ENCODE assay signal across 10 cellular contexts in genomic region chr17:73340093-73340596, GRCh38. TPM values are rescaled to one million over a fixed set of nuclear protein-coding genes. Genes with fewer than 3 reads are reported as not detected.
A peak's percentile ranks its signal among the peaks of the same experiment; 100 is the strongest.
DNase-seq lines count a peak whose midpoint lies in the region; ATAC-seq, FAIRE-seq and TF ChIP-seq lines count a peak whose summit lies in the region.
"Had no signal": no experiment of that assay in that cellular context is flagged by ENCODE, and none has a peak within 500 bp of the region (broad histone marks: within the 10 kb centered on the region; RNA-seq: fewer than 3 reads in every experiment).

No MANE protein-coding gene starts in this region.

- POLR2A ChIA-PET in activated CD4-positive, alpha-beta T cell treated with anti-CD3 and anti-CD28 coated beads for 36 hours (lab: Charles Lee), result no interaction called here

- intact Hi-C loops in activated CD4-positive, alpha-beta T cell treated with anti-CD3 and anti-CD28 coated beads for 36 hours (cut with DNase I, micrococcal nuclease), result loop anchor here in 1 of 2 experiments (2.0 kb wide), 1 partner anchor 27 kb away; the partner anchor contains the start of gene CDC42EP4
- intact Hi-C loops in tibial artery (cut with DNase I; ENCODE audit: low total_unique reads), result no loop called here

- DNase-seq in activated CD4-positive, alpha-beta T cell treated with anti-CD3 and anti-CD28 coated beads for 36 hours, result peak; percentile 40
- DNase-seq in activated CD4-positive, alpha-beta T cell treated with anti-CD3 and anti-CD28 coated beads, Interleukin-2, amount 50 U/mL, for 4 hours, result no peak
- DNase-seq in T-helper 2 cell treated with Interferon-gamma antibody and Interleukin-4, amounts not matched to agents 5 μg/mL and 100 μg/mL, for 36 hours (ENCODE audit: low spot score), result peak; percentile 10
- peak; percentile 82 for DNase-seq in right atrium auricular region (ENCODE audit: low spot score)
- DNase-seq in tibial artery, result peak; percentile 67 to 81
- no peak for DNase-seq in NCI-H774 (lab: John Stamatoyannopoulos, UW)
- no peak for DNase-seq in frontal cortex (ENCODE audit: low spot score in 2 of 2)

- TF ChIP-seq CTCF in right atrium auricular region (IDR thresholded peaks at IDR 0.05) (peak in 1 of 2 donors; percentile 15), tibial artery (IDR thresholded peaks at IDR 0.05) (peak; percentile 18 to 40)

- no peak overlapping the region for H3K27ac Mint-ChIP-seq in activated CD4-positive, alpha-beta T cell treated with anti-CD3 and anti-CD28 coated beads for 36 hours
- H3K27ac Mint-ChIP-seq in T-helper 2 cell treated with Interferon-gamma antibody and Interleukin-4, amounts not matched to agents 5 μg/mL and 100 μg/mL, for 36 hours, result no peak overlapping the region

- CTCF ChIA-PET in activated CD4-positive, alpha-beta T cell treated with anti-CD3 and anti-CD28 coated beads for 36 hours (lab: Charles Lee), result interaction anchor here (0.6 kb wide), 1 partner anchor 399 kb away, joined by 3 read pairs; no protein-coding TSS in a partner anchor

- H3K4me3 ChIP-seq in right atrium auricular region (no peak overlapping the region), tibial artery (no peak overlapping the region)
- H3K4me3 ChIP-seq: BLaER1 had no signal

- no peaks in the 10 kb centered on the region for H3K36me3 Mint-ChIP-seq in activated CD4-positive, alpha-beta T cell treated with anti-CD3 and anti-CD28 coated beads for 36 hours (ENCODE audit: low read depth)
- no peaks in the 10 kb centered on the region for H3K36me3 Mint-ChIP-seq in T-helper 2 cell treated with Interferon-gamma antibody and Interleukin-4, amounts not matched to agents 5 μg/mL and 100 μg/mL, for 36 hours (ENCODE audit: low read depth)

- peak; percentile 80 for ATAC-seq in activated CD4-positive, alpha-beta T cell treated with anti-CD3 and anti-CD28 coated beads for 36 hours
- ATAC-seq in GM19395 (IDR thresholded peaks at IDR 0.05; ENCODE audit: unreplicated experiment), result no peak

- H3K36me3 ChIP-seq in right atrium auricular region (no peaks in the 10 kb centered on the region), tibial artery (no peaks in the 10 kb centered on the region)

- no peaks in the 10 kb centered on the region for H3K9me3 Mint-ChIP-seq in activated CD4-positive, alpha-beta T cell treated with anti-CD3 and anti-CD28 coated beads for 36 hours (ENCODE audit: low read depth)
- H3K9me3 Mint-ChIP-seq in T-helper 2 cell treated with Interferon-gamma antibody and Interleukin-4, amounts not matched to agents 5 μg/mL and 100 μg/mL, for 36 hours, result no peaks in the 10 kb centered on the region

- H3K4me1 Mint-ChIP-seq in activated CD4-positive, alpha-beta T cell treated with anti-CD3 and anti-CD28 coated beads for 36 hours, result peaks cover 4% of the 10 kb centered on the region
- H3K4me1 Mint-ChIP-seq in T-helper 2 cell treated with Interferon-gamma antibody and Interleukin-4, amounts not matched to agents 5 μg/mL and 100 μg/mL, for 36 hours (ENCODE audit: low read depth), result peaks cover 3% of the 10 kb centered on the region

- no peak overlapping the region for H3K4me3 Mint-ChIP-seq in activated CD4-positive, alpha-beta T cell treated with anti-CD3 and anti-CD28 coated beads for 36 hours
- H3K4me3 Mint-ChIP-seq in T-helper 2 cell treated with Interferon-gamma antibody and Interleukin-4, amounts not matched to agents 5 μg/mL and 100 μg/mL, for 36 hours, result no peak overlapping the region

- H3K27me3 Mint-ChIP-seq in activated CD4-positive, alpha-beta T cell treated with anti-CD3 and anti-CD28 coated beads for 36 hours, result no peaks in the 10 kb centered on the region
- H3K27me3 Mint-ChIP-seq in T-helper 2 cell treated with Interferon-gamma antibody and Interleukin-4, amounts not matched to agents 5 μg/mL and 100 μg/mL, for 36 hours (ENCODE audit: low read depth), result no peaks in the 10 kb centered on the region

- no peak for FAIRE-seq in frontal cortex (lab: Jason Lieb, UNC)
- FAIRE-seq: islet of Langerhans had no signal

- peaks cover 0 to 36% of the 10 kb centered on the region in 2 donors for H3K4me1 ChIP-seq in right atrium auricular region
- H3K4me1 ChIP-seq in tibial artery, result peaks cover 0 to 49% (median 27%) of the 10 kb centered on the region in 4 donors

- H3K27ac ChIP-seq in right atrium auricular region (peak overlapping the region in 1 of 2 donors; percentile 30), tibial artery (peak overlapping the region; percentile 56 to 63)
- H3K27ac ChIP-seq: BLaER1 had no signal

- H3K27me3 ChIP-seq in right atrium auricular region, result no peaks in the 10 kb centered on the region
- H3K27me3 ChIP-seq in tibial artery, result no peaks in the 10 kb centered on the region
- H3K27me3 ChIP-seq: BLaER1 had no signal

- no peaks in the 10 kb centered on the region for H3K9me3 ChIP-seq in right atrium auricular region
- no peaks in the 10 kb centered on the region for H3K9me3 ChIP-seq in tibial artery
- H3K9me3 ChIP-seq: BLaER1 had no signal

RNA-seq across cellular contexts. Expression of gene CDC42EP4, which starts 28.3 kb away (rescaled TPM):
- under 1 TPM; 0.87 to 0.91 TPM for total RNA-seq in activated CD4-positive, alpha-beta T cell treated with anti-CD3 and anti-CD28 coated beads for 36 hours
- total RNA-seq in right atrium auricular region, result 10 to 100 TPM; 35.4 to 56.0 TPM
- total RNA-seq in frontal cortex, result 62.8 TPM

Comparison
In these comparisons a context has a peak if more than half of its experiments do, and no peak if none do; other contexts are left out.
1. DNase-seq: peak in activated CD4-positive, alpha-beta T cell treated with anti-CD3 and anti-CD28 coated beads for 36 hours (single experiment), T-helper 2 cell treated with Interferon-gamma antibody and Interleukin-4, amounts not matched to agents 5 μg/mL and 100 μg/mL, for 36 hours (single experiment), right atrium auricular region (single experiment) and tibial artery (2 of 2); none in activated CD4-positive, alpha-beta T cell treated with anti-CD3 and anti-CD28 coated beads, Interleukin-2, amount 50 U/mL, for 4 hours (0 of 2), NCI-H774 (single experiment) and frontal cortex (0 of 2).
2. RNA of gene CDC42EP4, which starts 28.3 kb away (total RNA-seq): 62.8 TPM in frontal cortex (single experiment) and 35.4 to 56.0 TPM in right atrium auricular region; 0.87 to 0.91 TPM in activated CD4-positive, alpha-beta T cell treated with anti-CD3 and anti-CD28 coated beads for 36 hours; every median in the first group is over 10 times any median in the second.